ENCODE assay signal across 11 cellular contexts in genomic region chr3:58528629-58529028, GRCh38. TPM values are rescaled to one million over a fixed set of nuclear protein-coding genes. Genes with fewer than 3 reads are reported as not detected.
DNase-seq lines count a peak whose midpoint lies in the region; ATAC-seq and TF ChIP-seq lines count a peak whose summit lies in the region.
"Had no signal": no experiment of that assay in that cellular context is flagged by ENCODE, and none has a peak within 500 bp of the region (broad histone marks: within the 10 kb centered on the region; RNA-seq: fewer than 3 reads in every experiment).

No MANE protein-coding gene starts in this region.

- no peaks in the 10 kb centered on the region for H3K27me3 ChIP-seq in SK-N-SH (ENCODE audit: insufficient read depth)
- no peaks in the 10 kb centered on the region for H3K27me3 ChIP-seq in prostate gland (replicated peaks; ENCODE audit: insufficient read depth)
- H3K27me3 ChIP-seq in spleen (replicated peaks in 1 of 7): no peaks in the 10 kb centered on the region
- H3K27me3 ChIP-seq: gastrocnemius medialis had no signal

- H2AFZ ChIP-seq in SK-N-SH (ENCODE audit: low read depth): 0 out of 2 replicates have a peak overlapping the region, but pooled peaks have one; percentile 60

- intact Hi-C loops in prostate gland (cut with DNase I): no loop called here
- intact Hi-C loops in spleen (cut with DNase I; ENCODE audit: low total_unique reads): no loop called here

- peak; percentile 14 for DNase-seq in HK-2 (ENCODE audit: unreplicated experiment)
- peak; percentile 63 for DNase-seq in SK-N-SH
- peak; percentile 53 to 77 for DNase-seq in foreskin fibroblast
- peak; percentile 67 for DNase-seq in prostate gland (ENCODE audit: low spot score)
- no peak for DNase-seq in activated T-cell treated with anti-CD3 and anti-CD28 coated beads, Interleukin-2, amount 50 U/mL, for 48 hours
- no peak for DNase-seq in NOMO-1 treated with DMSO at 0.1 percent for 48 hours (lab: John Stamatoyannopoulos, UW; ENCODE audit: unreplicated experiment)
- DNase-seq in spleen: no peak
- DNase-seq: activated naive CD4-positive, alpha-beta T cell treated with Interleukin-2 at 50 U/mL for 16 hours; gastrocnemius medialis; NCI-H82 had no signal

- 26% methylated on average over 6 of the region's 6 CpGs for whole genome bisulfite sequencing in SK-N-SH (ENCODE audit: low lambda C conversion rate)
- WGBS in prostate gland: 26% methylated on average over 6 of the region's 6 CpGs
- 22 to 43% (median 35%) methylated on average over 4 to 6 of the region's 6 CpGs for WGBS in spleen, 5 donors

- H3F3A ChIP-seq in SK-N-SH (replicated peaks; ENCODE audit: insufficient read depth): peaks cover 4% of the 10 kb centered on the region

- H3K27ac ChIP-seq in SK-N-SH (ENCODE audit: low read depth in 2 of 2, low read length in 1 of 2): peak overlapping the region in 1 of 2 experiments; percentile 76; a peak in 2 of 4 replicates
- no peak overlapping the region for H3K27ac ChIP-seq in prostate gland
- no peak overlapping the region for H3K27ac ChIP-seq in spleen
- H3K27ac ChIP-seq: gastrocnemius medialis had no signal

- peaks cover 19 to 26% of the 10 kb centered on the region in 2 experiments for H3K4me1 ChIP-seq in SK-N-SH (ENCODE audit: control insufficient read depth in 1 of 2, insufficient read depth in 2 of 2, low read depth in 1 of 2, low read length in 1 of 2)
- H3K4me1 ChIP-seq in prostate gland (replicated peaks): no peaks in the 10 kb centered on the region
- H3K4me1 ChIP-seq in spleen: peaks cover 0 to 18% (median 8%) of the 10 kb centered on the region in 6 donors
- H3K4me1 ChIP-seq: gastrocnemius medialis had no signal

- no peak for TF ChIP-seq RAD21 in SK-N-SH (IDR thresholded peaks at IDR 0.05; ENCODE audit: low read length)

- H3K79me2 ChIP-seq in SK-N-SH (ENCODE audit: insufficient read depth): no peaks in the 10 kb centered on the region

- POLR2A ChIA-PET in SK-N-SH (lab: Yijun Ruan, JAX): interaction anchor here (0.8 kb wide), 1 partner anchor 35 kb away, joined by 4 read pairs; no protein-coding TSS in a partner anchor

- TF ChIP-seq EP300 in SK-N-SH (IDR thresholded peaks at IDR 0.05; ENCODE audit: borderline replicate concordance in 1 of 2, low read depth in 1 of 2, low read length in 1 of 2): no peak

- H3K9me2 ChIP-seq in SK-N-SH: no peaks in the 10 kb centered on the region

- no peak overlapping the region for H3K9ac ChIP-seq in SK-N-SH

- H3K4me3 ChIP-seq in SK-N-SH (ENCODE audit: low read depth in 2 of 2, low read length in 1 of 2): no peak overlapping the region
- no peak overlapping the region for H3K4me3 ChIP-seq in foreskin fibroblast (ENCODE audit: low read depth in 1 of 2, low read length in 2 of 2)
- H3K4me3 ChIP-seq in prostate gland: no peak overlapping the region
- no peak overlapping the region for H3K4me3 ChIP-seq in spleen
- H3K4me3 ChIP-seq: gastrocnemius medialis had no signal

- H3K9me3 ChIP-seq in SK-N-SH: no peaks in the 10 kb centered on the region
- H3K9me3 ChIP-seq in prostate gland: no peaks in the 10 kb centered on the region
- H3K9me3 ChIP-seq in spleen: no peaks in the 10 kb centered on the region
- H3K9me3 ChIP-seq: gastrocnemius medialis had no signal

- no peaks in the 10 kb centered on the region for H3K36me3 ChIP-seq in SK-N-SH (replicated peaks in 1 of 2; ENCODE audit: control insufficient read depth in 1 of 2, insufficient read depth in 2 of 2, low read length in 1 of 2)
- H3K36me3 ChIP-seq in prostate gland: peaks cover 0 to 4% of the 10 kb centered on the region in 2 donors
- H3K36me3 ChIP-seq in spleen: no peaks in the 10 kb centered on the region

- CTCF ChIA-PET in SK-N-SH (lab: Yijun Ruan, JAX): interaction anchor here (1.1 to 12.5 kb wide), 10 partner anchors 9 to 223 kb away, joined by 3 to 99 read pairs (median 6); partner anchors contain the start of genes HTD2, KCTD6 and RPP14

- no peak for TF ChIP-seq CTCF in SK-N-SH (IDR thresholded peaks at IDR 0.05)
- no peak for TF ChIP-seq CTCF in foreskin fibroblast (IDR thresholded peaks at IDR 0.05; ENCODE audit: low read depth, low read length)
- TF ChIP-seq CTCF in prostate gland (IDR thresholded peaks at IDR 0.05): no peak
- TF ChIP-seq CTCF in spleen (IDR thresholded peaks at IDR 0.05 in 8 of 11, conservative IDR thresholded peaks at IDR 0.05 in 3 of 11): no peak

- H4K20me1 ChIP-seq in SK-N-SH (ENCODE audit: insufficient read depth): no peaks in the 10 kb centered on the region

- no peak for TF ChIP-seq POLR2A in prostate gland (IDR thresholded peaks at IDR 0.05)
- TF ChIP-seq POLR2A in spleen (IDR thresholded peaks at IDR 0.05): no peak

- peak overlapping the region; percentile 72 for H3K4me2 ChIP-seq in SK-N-SH

- ATAC-seq in GM18517 (IDR thresholded peaks at IDR 0.05; ENCODE audit: unreplicated experiment): no peak
- ATAC-seq: gastrocnemius medialis had no signal

TF ChIP-seq in SK-N-SH, 30 proteins besides CTCF, POLR2A, EP300 and RAD21:
- TF ChIP-seq SIN3A (IDR thresholded peaks at IDR 0.05; ENCODE audit: borderline replicate concordance, low read depth, low read length) (peak; percentile 62; the same call in 1 of the 2 replicates), PBX3 (IDR thresholded peaks at IDR 0.05) (peak; percentile 62), RCOR1 (IDR thresholded peaks at IDR 0.05; ENCODE audit: low read length) (0 out of 2 replicates have a peak, but pooled peaks have one; percentile 20), TCF12 (IDR thresholded peaks at IDR 0.05) (peak; percentile 32; the same call in 1 of the 2 replicates), CHD2 (IDR thresholded peaks at IDR 0.05; ENCODE audit: low read length, partially characterized antibody) (peak; percentile 28), JUND (IDR thresholded peaks at IDR 0.05) (no peak), EZH2phosphoT487 (IDR thresholded peaks at IDR 0.05; ENCODE audit: borderline replicate concordance, low read depth) (no peak), MAX (IDR thresholded peaks at IDR 0.05; ENCODE audit: low read depth) (no peak), NFIC (IDR thresholded peaks at IDR 0.05; ENCODE audit: borderline replicate concordance) (peak; percentile 79; the same call in 1 of the 2 replicates), FOXM1 (IDR thresholded peaks at IDR 0.05; ENCODE audit: low read depth) (no peak)

RNA-seq across cellular contexts. Expression of gene ACOX2, which starts 8.4 kb away (rescaled TPM):
- polyA plus RNA-seq in SK-N-SH (2012; rRNA removed): 7.1 and 9.0 TPM in 2 replicates
- 3.2 and 4.4 TPM in 2 replicates for polyA plus RNA-seq in SK-N-SH (2012; cell fraction: cytosol; rRNA removed)
- polyA plus RNA-seq in SK-N-SH (2012; cell fraction: nucleus; rRNA removed): 23.4 and 25.4 TPM in 2 replicates
- 10 to 100 TPM; 19.7 to 42.5 TPM for total RNA-seq in prostate gland
- total RNA-seq in spleen: 10 to 100 TPM in 1 of 7 donors, 1 to 10 TPM in 6; 1.3 to 11.5 (median 3.3) TPM
- polyA plus RNA-seq in spleen: 1 to 10 TPM; 4.5 to 6.2 (median 5.5) TPM

RNA-seq across cellular contexts. Expression of gene KCTD6, which starts 36.7 kb away (rescaled TPM):
- 7.8 and 10.1 TPM in 2 replicates for polyA plus RNA-seq in SK-N-SH (2012; rRNA removed)
- polyA plus RNA-seq in SK-N-SH (2012; cell fraction: cytosol; rRNA removed): 10.4 and 10.8 TPM in 2 replicates
- polyA plus RNA-seq in SK-N-SH (2012; cell fraction: nucleus; rRNA removed): 5.2 and 11.5 TPM in 2 replicates
- total RNA-seq in prostate gland: 10 to 100 TPM in 1 of 2 donors, 1 to 10 TPM in 1; 7.2 to 14.9 TPM
- 10 to 100 TPM in 5 of 7 donors, 1 to 10 TPM in 2; 8.1 to 23.5 (median 15.0) TPM for total RNA-seq in spleen
- polyA plus RNA-seq in spleen: 10 to 100 TPM in 1 of 3 donors, 1 to 10 TPM in 2; 7.3 to 11.3 (median 8.6) TPM

RNA-seq across cellular contexts. Expression of gene FAM107A, which starts 48.6 kb away (rescaled TPM):
- polyA plus RNA-seq in SK-N-SH (2012; rRNA removed) (0.02 TPM in 1 of 2 replicates, not detected in the other), spleen (10 to 100 TPM in 1 of 3 donors, 1 to 10 TPM in 2; 5.7 to 17.2 (median 7.0) TPM)
- polyA plus RNA-seq in SK-N-SH (2012; cell fraction: cytosol; rRNA removed): 0.01 and 0.04 TPM in 2 replicates
- 0.02 and 0.04 TPM in 2 replicates for polyA plus RNA-seq in SK-N-SH (2012; cell fraction: nucleus; rRNA removed)
- total RNA-seq in prostate gland (10 to 100 TPM; 54.5 to 80.2 TPM), spleen (10 to 100 TPM in 6 of 7 donors, 1 to 10 TPM in 1; 9.6 to 47.7 (median 30.5) TPM)

Comparison
In these comparisons a context has a peak if more than half of its experiments do, and no peak if none do; other contexts are left out.
1. DNase-seq: peak in HK-2 (single experiment), SK-N-SH (single experiment), foreskin fibroblast (2 of 2) and prostate gland (single experiment); none in activated T-cell treated with anti-CD3 and anti-CD28 coated beads, Interleukin-2, amount 50 U/mL, for 48 hours (0 of 2), NOMO-1 treated with DMSO at 0.1 percent for 48 hours (single experiment) and spleen (single experiment).